1 cellular context compared by ENCODE assay signal in genomic region chr12:104285740-104286537, GRCh38.
TF ChIP-seq lines count a peak whose summit lies in the region.

No MANE protein-coding gene starts in this region.

TF ChIP-seq in A549, 52 proteins besides CTCF, POLR2A, EP300 and RAD21 (continued from another document):
- TF ChIP-seq PBX3 (IDR thresholded peaks at IDR 0.05) (0 out of 2 replicates have a peak, but pooled peaks have one; percentile 41), REST (IDR thresholded peaks at IDR 0.05) (no peak), RARB (CRISPR knock-in tag; IDR thresholded peaks at IDR 0.05) (peak; percentile 50; the same call in 1 of the 2 replicates), HMGXB4 (CRISPR knock-in tag; IDR thresholded peaks at IDR 0.05; ENCODE audit: borderline replicate concordance) (peak; percentile 49; the same call in 1 of the 2 replicates), PHF8 (IDR thresholded peaks at IDR 0.05; ENCODE audit: borderline replicate concordance, low read depth) (no peak), HEYL (CRISPR knock-in tag; IDR thresholded peaks at IDR 0.05) (peak; percentile 86; the same call in 1 of the 2 replicates), FOXS1 (CRISPR knock-in tag; IDR thresholded peaks at IDR 0.05) (peak; percentile 4; the same call in 1 of the 2 replicates), MAX (IDR thresholded peaks at IDR 0.05) (0 out of 2 replicates have a peak, but pooled peaks have one; percentile 32), TP53 (CRISPR knock-in tag; IDR thresholded peaks at IDR 0.05) (peak; percentile 78), NFE2L2 (conservative IDR thresholded peaks at IDR 0.05; ENCODE audit: low read length) (0 out of 2 replicates have a peak, but pooled peaks have one; percentile 9), HOXA7 (CRISPR knock-in tag; IDR thresholded peaks at IDR 0.05) (peak; percentile 78)
